18 cellular contexts compared by ENCODE assay signal in genomic region chr5:137624786-137625349, GRCh38.
A peak's percentile ranks its signal among the peaks of the same experiment; 100 is the strongest.
DNase-seq lines count a peak whose midpoint lies in the region; ATAC-seq and TF ChIP-seq lines count a peak whose summit lies in the region.
"Had no signal": no experiment of that assay in that cellular context is flagged by ENCODE, and none has a peak within 500 bp of the region (broad histone marks: within the 10 kb centered on the region; RNA-seq: fewer than 3 reads in every experiment).

No MANE protein-coding gene starts in this region.

- H3K9me3 ChIP-seq in left ventricle myocardium inferior (replicated peaks): no peaks in the 10 kb centered on the region
- H3K9me3 ChIP-seq: BLaER1 treated with 17β-estradiol and CSF1 and Interleukin-3, amounts not matched to agents 10 nM and 100 nM had no signal

- intact Hi-C loops in left ventricle myocardium inferior (cut with micrococcal nuclease): no loop called here
- intact Hi-C loops in Right ventricle myocardium inferior (cut with DNase I): no loop called here

- H3K36me3 ChIP-seq in left ventricle myocardium inferior: peaks cover 6% of the 10 kb centered on the region
- H3K36me3 ChIP-seq: BLaER1 treated with 17β-estradiol and CSF1 and Interleukin-3, amounts not matched to agents 10 nM and 100 nM had no signal

- peak overlapping the region; percentile 93 for H3K27ac ChIP-seq in left ventricle myocardium inferior (replicated peaks)
- H3K27ac ChIP-seq: BLaER1 treated with 17β-estradiol and CSF1 and Interleukin-3, amounts not matched to agents 10 nM and 100 nM; HL-60 had no signal

- H3K27me3 ChIP-seq in left ventricle myocardium inferior (ENCODE audit: low read depth): no peaks in the 10 kb centered on the region
- H3K27me3 ChIP-seq: BLaER1 treated with 17β-estradiol and CSF1 and Interleukin-3, amounts not matched to agents 10 nM and 100 nM had no signal

- H3K4me3 ChIP-seq in left ventricle myocardium inferior: no peak overlapping the region
- H3K4me3 ChIP-seq: BLaER1 treated with 17β-estradiol and CSF1 and Interleukin-3, amounts not matched to agents 10 nM and 100 nM; GM23338 had no signal

- H3K4me1 ChIP-seq in left ventricle myocardium inferior: peaks cover 71% of the 10 kb centered on the region

- H3K27me3 Mint-ChIP-seq in endothelial cell (ENCODE audit: unreplicated experiment) (peaks cover 3% of the 10 kb centered on the region), glutamatergic neuron (ENCODE audit: unreplicated experiment) (peaks cover 1% of the 10 kb centered on the region)
- H3K27me3 Mint-ChIP-seq: CD8-positive, alpha-beta memory T cell had no signal

- H3K9me3 Mint-ChIP-seq in endothelial cell (ENCODE audit: unreplicated experiment) (no peaks in the 10 kb centered on the region), glutamatergic neuron (ENCODE audit: unreplicated experiment) (no peaks in the 10 kb centered on the region)
- H3K9me3 Mint-ChIP-seq: CD8-positive, alpha-beta memory T cell; GM23338 had no signal

- H3K27ac Mint-ChIP-seq in endothelial cell (ENCODE audit: unreplicated experiment) (no peak overlapping the region), glutamatergic neuron (ENCODE audit: unreplicated experiment) (no peak overlapping the region)
- H3K27ac Mint-ChIP-seq: CD8-positive, alpha-beta memory T cell; GM23338 had no signal

- H3K4me3 Mint-ChIP-seq in endothelial cell (ENCODE audit: unreplicated experiment) (peak overlapping the region; percentile 47), glutamatergic neuron (ENCODE audit: unreplicated experiment) (no peak overlapping the region)
- H3K4me3 Mint-ChIP-seq: CD8-positive, alpha-beta memory T cell; GM23338 had no signal

- peak; percentile 45 for DNase-seq in left ventricle myocardium inferior
- no peak for DNase-seq in Right ventricle myocardium inferior (ENCODE audit: missing footprints)
- no peak for DNase-seq in endothelial cell (ENCODE audit: low spot score)
- peak; percentile 41 for DNase-seq in pons (ENCODE audit: low spot score)
- DNase-seq in AG20443 (ENCODE audit: low spot score): no peak
- no peak for DNase-seq in glutamatergic neuron
- no peak for DNase-seq in left lobe of liver (ENCODE audit: low spot score)
- DNase-seq: CD8-positive, alpha-beta memory T cell; HCEC 1CT; IMR-90; NCI-H1092 treated with DMSO at 0.1 percent for 48 hours; NCI-H146; NCI-H2029 treated with DMSO at 0.1 percent for 48 hours; NCI-H2171 treated with DMSO at 0.1 percent for 48 hours had no signal

- H3K36me3 Mint-ChIP-seq in endothelial cell (ENCODE audit: low read depth, unreplicated experiment) (peaks cover 65% of the 10 kb centered on the region), glutamatergic neuron (ENCODE audit: unreplicated experiment) (no peaks in the 10 kb centered on the region)

- TF ChIP-seq CTCF in left ventricle myocardium inferior (IDR thresholded peaks at IDR 0.05; ENCODE audit: borderline replicate concordance) (no peak), endothelial cell (IDR thresholded peaks at IDR 0.05; ENCODE audit: unreplicated experiment) (no peak), glutamatergic neuron (IDR thresholded peaks at IDR 0.05; ENCODE audit: partially characterized antibody, unreplicated experiment) (no peak)

- ATAC-seq in Right ventricle myocardium inferior (no peak), left lobe of liver (no peak)
- ATAC-seq: GM23338, Panc1 had no signal

- H3K4me1 Mint-ChIP-seq in endothelial cell (ENCODE audit: unreplicated experiment) (peaks cover 24% of the 10 kb centered on the region), glutamatergic neuron (ENCODE audit: low read depth, unreplicated experiment) (no peaks in the 10 kb centered on the region)
- H3K4me1 Mint-ChIP-seq: CD8-positive, alpha-beta memory T cell had no signal

Comparison
In these comparisons a context has a peak if more than half of its experiments do, and no peak if none do; other contexts are left out.
1. DNase-seq: peak in left ventricle myocardium inferior (single experiment) and pons (single experiment); none in Right ventricle myocardium inferior (single experiment), endothelial cell (single experiment), AG20443 (single experiment), glutamatergic neuron (single experiment) and left lobe of liver (single experiment).